9 cellular contexts compared by ENCODE assay signal in the genomic region with DNA sequence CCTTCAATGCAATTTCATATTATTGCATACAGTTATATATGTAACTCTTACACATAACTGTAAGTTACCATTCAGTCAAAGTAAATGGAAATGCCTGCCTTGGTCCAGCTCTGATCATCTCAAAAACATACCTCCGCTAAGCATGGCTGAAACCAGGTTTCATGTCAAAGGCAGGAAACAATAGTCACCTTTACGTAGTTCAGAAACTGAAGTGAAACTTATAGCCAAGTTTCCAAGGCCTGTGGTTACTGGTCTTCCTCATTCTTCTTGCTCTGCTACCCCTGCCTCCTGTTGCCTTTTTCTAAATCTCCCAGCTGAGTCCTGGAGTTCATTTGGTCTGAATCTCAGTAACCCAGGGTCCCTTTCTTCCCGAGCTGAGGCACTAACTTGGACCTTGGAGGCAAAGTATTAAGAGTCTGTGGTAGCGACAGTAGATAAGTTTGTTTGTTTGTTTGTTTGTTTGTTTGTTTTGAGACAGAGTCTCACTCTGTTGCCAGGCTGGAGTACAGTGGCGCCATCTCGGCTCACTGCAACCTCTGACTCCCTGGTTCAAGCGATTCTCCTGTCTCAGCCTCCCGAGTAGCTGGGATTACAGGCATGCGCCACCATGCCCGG. TPM values are rescaled to one million over a fixed set of nuclear protein-coding genes. Genes with fewer than 3 reads are reported as not detected.
DNase-seq lines count a peak whose midpoint lies in the region; ATAC-seq and TF ChIP-seq lines count a peak whose summit lies in the region.
"Had no signal": no experiment of that assay in that cellular context is flagged by ENCODE, and none has a peak within 500 bp of the region (broad histone marks: within the 10 kb centered on the region; RNA-seq: fewer than 3 reads in every experiment).

No MANE protein-coding gene starts in this region.

- peak overlapping the region; percentile 37 for H3K27ac ChIP-seq in CD4-positive, alpha-beta memory T cell (ENCODE audit: low read depth, low read length)
- H3K27ac ChIP-seq in colonic mucosa, result no peak overlapping the region

- peak; percentile 29 to 44 (median 33) for DNase-seq in CD4-positive, alpha-beta memory T cell
- DNase-seq in activated B cell treated with CpG ODN at 0.5 μM for 24 hours (no peak), HFFc6 (no peak), NCI-H1048 (lab: John Stamatoyannopoulos, UW) (no peak), A172 (ENCODE audit: low spot score) (no peak), colonic mucosa (no peak)
- DNase-seq: NCI-H2171 had no signal

- CTCF ChIA-PET in CD4-positive, alpha-beta memory T cell (lab: Charles Lee; ENCODE audit: partially characterized antibody), result interaction anchor here (1.0 to 4.7 kb wide), 4 partner anchors 30 to 246 kb away, joined by 3 to 37 read pairs (median 7); partner anchors contain the start of gene DAPP1
- CTCF ChIA-PET in activated B cell treated with CpG ODN at 0.5 μM for 24 hours (lab: Charles Lee), result interaction anchor here (1.2 to 2.1 kb wide), 4 partner anchors 36 to 101 kb away, joined by 3 to 7 read pairs (median 4); no protein-coding TSS in a partner anchor

- no peaks in the 10 kb centered on the region for H3K9me3 Mint-ChIP-seq in CD4-positive, alpha-beta memory T cell
- H3K9me3 Mint-ChIP-seq in activated B cell treated with CpG ODN at 0.5 μM for 24 hours (no peaks in the 10 kb centered on the region), HFFc6 (no peaks in the 10 kb centered on the region)

- H3K9me3 ChIP-seq in CD4-positive, alpha-beta memory T cell (ENCODE audit: control insufficient read depth in 1 of 2, low read length in 2 of 2), result no peaks in the 10 kb centered on the region
- no peaks in the 10 kb centered on the region for H3K9me3 ChIP-seq in colonic mucosa

- intact Hi-C loops in CD4-positive, alpha-beta memory T cell (cut with micrococcal nuclease), result loop anchor here (1.0 to 5.0 kb wide), 2 partner anchors 29 to 45 kb away; partner anchors contain the start of gene LAMTOR3
- intact Hi-C loops in activated B cell treated with CpG ODN at 0.5 μM for 24 hours (cut with micrococcal nuclease) (loop anchor here (1.0 to 2.0 kb wide), 5 partner anchors 9 to 31 kb away; partner anchors contain the start of gene DAPP1), colonic mucosa (cut with DNase I) (no loop called here)

- H3K36me3 ChIP-seq in CD4-positive, alpha-beta memory T cell (ENCODE audit: insufficient read depth, low read length), result no peaks in the 10 kb centered on the region
- no peaks in the 10 kb centered on the region for H3K36me3 ChIP-seq in colonic mucosa

- peak overlapping the region in 1 of 2 donors; percentile 38 for H3K4me3 ChIP-seq in CD4-positive, alpha-beta memory T cell (ENCODE audit: low read length in 2 of 2)
- no peak overlapping the region for H3K4me3 ChIP-seq in colonic mucosa

- H3K4me1 Mint-ChIP-seq in CD4-positive, alpha-beta memory T cell, result peaks cover 39 to 70% (median 55%) of the 10 kb centered on the region in 4 donors
- H3K4me1 Mint-ChIP-seq in activated B cell treated with CpG ODN at 0.5 μM for 24 hours (peaks cover 77% of the 10 kb centered on the region), HFFc6 (ENCODE audit: low read depth) (no peaks in the 10 kb centered on the region)

- POLR2A ChIA-PET in CD4-positive, alpha-beta memory T cell (lab: Charles Lee; ENCODE audit: partially characterized antibody), result interaction anchor here (0.6 to 3.9 kb wide), 6 partner anchors 9 to 103 kb away, joined by 3 to 41 read pairs (median 8); partner anchors contain the start of genes DAPP1, DNAJB14, H2AZ1 and LAMTOR3
- POLR2A ChIA-PET in activated B cell treated with CpG ODN at 0.5 μM for 24 hours (lab: Charles Lee), result interaction anchor here (0.6 to 4.5 kb wide), 10 partner anchors 8 to 1586 kb away, joined by 3 to 75 read pairs (median 5); partner anchors contain the start of genes DAPP1, H2AZ1 and RAP1GDS1

- no peaks in the 10 kb centered on the region for H3K27me3 Mint-ChIP-seq in CD4-positive, alpha-beta memory T cell
- no peaks in the 10 kb centered on the region for H3K27me3 Mint-ChIP-seq in activated B cell treated with CpG ODN at 0.5 μM for 24 hours
- peaks cover 11% of the 10 kb centered on the region for H3K27me3 Mint-ChIP-seq in HFFc6 (ENCODE audit: insufficient read depth)

- H3K4me1 ChIP-seq in CD4-positive, alpha-beta memory T cell (ENCODE audit: insufficient read depth, low read length), result peaks cover 68% of the 10 kb centered on the region
- H3K4me1 ChIP-seq in colonic mucosa, result no peaks in the 10 kb centered on the region

- H3K9ac ChIP-seq in colonic mucosa (ENCODE audit: low read depth in 2 of 2, low read length in 2 of 2), result no peak overlapping the region

- no peaks in the 10 kb centered on the region for H3K27me3 ChIP-seq in CD4-positive, alpha-beta memory T cell (ENCODE audit: insufficient read depth, low read length)
- no peaks in the 10 kb centered on the region for H3K27me3 ChIP-seq in colonic mucosa

- peak overlapping the region; percentile 77 to 98 (median 94) for H3K27ac Mint-ChIP-seq in CD4-positive, alpha-beta memory T cell
- H3K27ac Mint-ChIP-seq in activated B cell treated with CpG ODN at 0.5 μM for 24 hours (peak overlapping the region; percentile 91), HFFc6 (no peak overlapping the region)

- ATAC-seq in GM19372 (IDR thresholded peaks at IDR 0.05; ENCODE audit: low read depth, unreplicated experiment), result peak; percentile 61
- ATAC-seq in HG03108 (IDR thresholded peaks at IDR 0.05; ENCODE audit: unreplicated experiment), result peak; percentile 66
- ATAC-seq in activated B cell treated with CpG ODN at 0.5 μM for 24 hours (ENCODE audit: low read depth), result peak; percentile 72

- TF ChIP-seq CTCF in activated B cell treated with CpG ODN at 0.5 μM for 24 hours (IDR thresholded peaks at IDR 0.05) (no peak), HFFc6 (IDR thresholded peaks at IDR 0.05) (no peak), colonic mucosa (IDR thresholded peaks at IDR 0.05) (no peak)

- H3K36me3 Mint-ChIP-seq in CD4-positive, alpha-beta memory T cell, result peaks cover 11 to 12% of the 10 kb centered on the region in 2 donors
- peaks cover 65% of the 10 kb centered on the region for H3K36me3 Mint-ChIP-seq in activated B cell treated with CpG ODN at 0.5 μM for 24 hours (ENCODE audit: low read depth)
- no peaks in the 10 kb centered on the region for H3K36me3 Mint-ChIP-seq in HFFc6 (ENCODE audit: low read depth)

- peak overlapping the region; percentile 63 to 86 (median 76) for H3K4me3 Mint-ChIP-seq in CD4-positive, alpha-beta memory T cell
- H3K4me3 Mint-ChIP-seq in activated B cell treated with CpG ODN at 0.5 μM for 24 hours (peak overlapping the region; percentile 70), HFFc6 (no peak overlapping the region)

RNA-seq across cellular contexts. Expression of gene DAPP1, which starts 30.8 kb away (rescaled TPM):
- 10 to 100 TPM; 21.3 to 23.0 TPM for total RNA-seq in CD4-positive, alpha-beta memory T cell
- 10 to 100 TPM; 16.8 to 27.7 TPM for polyA plus RNA-seq in CD4-positive, alpha-beta memory T cell
- total RNA-seq in activated B cell treated with CpG ODN at 0.5 μM for 24 hours (137 and 144 TPM in 2 replicates), colonic mucosa (1 to 10 TPM; 3.6 to 5.0 TPM)
- not detected for total RNA-seq in HFFc6 (2021; fragmentation: NEBNext Ultra II Directional; extraction: Animal tissue kit (Norgen Biotek cat#: 25700))
- total RNA-seq in A172 (2014; rRNA removed; shearing (Covaris generic)), result not detected in 2 replicates

RNA-seq across cellular contexts. Expression of gene LAMTOR3, which starts 46.8 kb away (rescaled TPM):
- 10 to 100 TPM; 24.2 to 27.0 TPM for total RNA-seq in CD4-positive, alpha-beta memory T cell
- 10 to 100 TPM; 29.0 to 45.6 TPM for polyA plus RNA-seq in CD4-positive, alpha-beta memory T cell
- total RNA-seq in activated B cell treated with CpG ODN at 0.5 μM for 24 hours (21.9 and 23.8 TPM in 2 replicates), colonic mucosa (10 to 100 TPM; 45.6 to 67.2 TPM)
- 10 to 100 TPM; 23.7 to 34.6 (median 26.8) TPM for total RNA-seq in HFFc6 (2021; fragmentation: NEBNext Ultra II Directional; extraction: Animal tissue kit (Norgen Biotek cat#: 25700))
- 59.8 and 65.9 TPM in 2 replicates for total RNA-seq in A172 (2014; rRNA removed; shearing (Covaris generic))

Comparison
In these comparisons a context has a peak if more than half of its experiments do, and no peak if none do; other contexts are left out.
1. DNase-seq: peak in CD4-positive, alpha-beta memory T cell (5 of 5); none in activated B cell treated with CpG ODN at 0.5 μM for 24 hours (single experiment), HFFc6 (single experiment), NCI-H1048 (single experiment), A172 (single experiment) and colonic mucosa (single experiment).
2. Peak in every context shown above with its lines, with median percentiles within 50 percentile points of each other: ATAC-seq.